25 cellular contexts compared by ENCODE assay signal in the genomic region with DNA sequence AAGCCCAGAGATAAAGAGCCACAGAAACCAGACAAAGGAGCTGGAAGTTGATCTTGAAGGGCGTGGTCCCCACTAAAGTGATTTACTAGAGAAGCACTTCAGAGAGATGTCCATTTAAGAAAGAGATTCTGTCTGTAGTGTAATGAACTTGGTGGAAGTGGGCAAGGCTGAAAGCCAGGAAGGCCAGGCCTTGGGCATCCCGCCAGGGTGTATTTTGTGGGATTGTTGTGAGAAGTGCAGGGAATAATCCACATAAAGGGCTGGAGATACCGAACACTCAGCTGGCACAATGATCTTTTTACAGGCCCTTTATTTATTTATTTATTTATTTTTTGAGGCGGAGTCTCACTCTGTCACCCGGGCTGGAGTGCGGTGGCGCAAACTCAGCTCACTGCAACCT.
"Had no signal": no experiment of that assay in that cellular context is flagged by ENCODE, and none has a peak within 500 bp of the region (broad histone marks: within the 10 kb centered on the region; RNA-seq: fewer than 3 reads in every experiment).

No MANE protein-coding gene starts in this region.

- H3K4me3 ChIP-seq: SJCRH30, SK-N-MC had no signal

- H3K9me3 ChIP-seq: SJCRH30 had no signal

- DNase-seq: activated CD4-positive, alpha-beta T cell treated with anti-CD3 and anti-CD28 coated beads, Interleukin-2, amount 10 ng/mL, durations not matched to agents 24 days and 14 days; activated CD4-positive, alpha-beta T cell treated with anti-CD3 and anti-CD28 coated beads, Interleukin-2, amount 50 U/mL, for 4 hours; activated CD8-positive, alpha-beta T cell treated with anti-CD3 and anti-CD28 coated beads for 36 hours; activated effector memory CD4-positive, alpha-beta T cell treated with anti-CD3 and anti-CD28 coated beads, Interleukin-2, amount 50 U/mL, for 16 hours; activated naive CD4-positive, alpha-beta T cell; activated naive CD4-positive, alpha-beta T cell treated with anti-CD3 and anti-CD28 coated beads, Interleukin-2, amount 50 U/mL, for 16 hours; activated naive CD8-positive, alpha-beta T cell treated with anti-CD3 and anti-CD28 coated beads for 36 hours; activated T-cell treated with anti-CD3 and anti-CD28 coated beads, Interleukin-2, amount 50 U/mL, for 1 hour; activated T-cell treated with anti-CD3 and anti-CD28 coated beads, Interleukin-2, amount 50 U/mL, for 72 hours; amniotic stem cell; brain microvascular endothelial cell; central memory CD4-positive, alpha-beta T cell; NCI-H1092 treated with DMSO at 0.1 percent for 48 hours; NCI-H1417 treated with DMSO at 0.1 percent for 48 hours; NCI-H187 treated with DMSO at 0.1 percent for 48 hours; NCI-H2171 treated with DMSO at 0.1 percent for 48 hours; NCI-H2227 treated with DMSO at 0.1 percent for 48 hours; NCI-H446; NCI-H510A treated with DMSO at 0.1 percent for 48 hours; NCI-H526 treated with DMSO at 0.1 percent for 48 hours; SHP77; SJCRH30 had no signal

- H3K36me3 ChIP-seq: brain microvascular endothelial cell, SJCRH30 had no signal

- ATAC-seq: activated CD8-positive, alpha-beta T cell treated with anti-CD3 and anti-CD28 coated beads for 36 hours; activated T-cell treated with anti-CD3 and anti-CD28 coated beads, Interleukin-2, amount 50 U/mL, for 72 hours; activated T-helper 17 cell treated with anti-CD3 and anti-CD28 coated beads, Interleukin-2, amount 50 U/mL, for 72 hours; Panc1 had no signal

- H3K27me3 ChIP-seq: brain microvascular endothelial cell had no signal

- H3K4me1 ChIP-seq: SJCRH30 had no signal

- H3K27ac ChIP-seq: brain microvascular endothelial cell, SJCRH30, SK-N-MC had no signal
